34 cellular contexts compared by ENCODE assay signal in genomic region chr22:20621162-20621561, GRCh38.
"Had no signal": no experiment of that assay in that cellular context is flagged by ENCODE, and none has a peak within 500 bp of the region (broad histone marks: within the 10 kb centered on the region; RNA-seq: fewer than 3 reads in every experiment).

No MANE protein-coding gene starts in this region.

- ATAC-seq: activated naive CD4-positive, alpha-beta T cell treated with anti-CD3 and anti-CD28 coated beads, Interleukin-2, amount 50 U/mL, for 72 hours; activated naive CD8-positive, alpha-beta T cell treated with anti-CD3 and anti-CD28 coated beads, Interleukin-2, amount 50 U/mL, for 24 hours; activated T-cell treated with anti-CD3 and anti-CD28 coated beads, Interleukin-2, amount 50 U/mL, for 4 hours; activated T-cell treated with anti-CD3 and anti-CD28 coated beads, Interleukin-2, amount 50 U/mL, for 72 hours; activated T-helper 17 cell treated with anti-CD3 and anti-CD28 coated beads, Interleukin-2, amount 50 U/mL, for 72 hours; body of pancreas had no signal

- FAIRE-seq: astrocyte, bronchial epithelial cell had no signal

- H3K9me3 ChIP-seq: adrenal gland, ascending aorta, body of pancreas, breast epithelium had no signal

- H3K36me3 ChIP-seq: adrenal gland, ascending aorta, brain microvascular endothelial cell, breast epithelium, cardiac muscle cell had no signal

- H3K4me3 ChIP-seq: adrenal gland, ascending aorta, body of pancreas, breast epithelium, cardiac muscle cell had no signal

- H3K4me1 ChIP-seq: adrenal gland, ascending aorta, body of pancreas, breast epithelium had no signal

- H3K27ac ChIP-seq: adrenal gland, ascending aorta, body of pancreas, brain microvascular endothelial cell, breast epithelium, cardiac muscle cell had no signal

- DNase-seq: activated effector memory CD4-positive, alpha-beta T cell treated with anti-CD3 and anti-CD28 coated beads, Interleukin-2, amount 50 U/mL, for 16 hours; activated effector memory CD4-positive, alpha-beta T cell treated with Interleukin-2 at 50 U/mL for 16 hours; activated gamma-delta T cell; activated gamma-delta T cell treated with Interleukin-2 at 50 U/mL for 16 hours; activated naive CD4-positive, alpha-beta T cell; activated naive CD4-positive, alpha-beta T cell treated with anti-CD3 and anti-CD28 coated beads for 36 hours; activated naive CD4-positive, alpha-beta T cell treated with anti-CD3 and anti-CD28 coated beads, Interleukin-2, amount 10 ng/mL, durations not matched to agents 7 days and 5 days; activated naive CD4-positive, alpha-beta T cell treated with anti-CD3 and anti-CD28 coated beads, Interleukin-2, amount 50 U/mL, for 16 hours; activated naive CD4-positive, alpha-beta T cell treated with Interleukin-2 at 50 U/mL for 16 hours; activated naive CD8-positive, alpha-beta T cell treated with anti-CD3 and anti-CD28 coated beads for 36 hours; activated naive CD8-positive, alpha-beta T cell treated with anti-CD3 and anti-CD28 coated beads, Interleukin-2, amount 10 ng/mL, durations not matched to agents 7 days and 5 days; activated naive CD8-positive, alpha-beta T cell treated with anti-CD3 and anti-CD28 coated beads, Interleukin-2, amount 50 U/mL, for 24 hours; activated T-cell treated with anti-CD3 and anti-CD28 coated beads, Interleukin-2, amount 50 U/mL, for 1 hour; activated T-cell treated with anti-CD3 and anti-CD28 coated beads, Interleukin-2, amount 50 U/mL, for 24 hours; activated T-cell treated with anti-CD3 and anti-CD28 coated beads, Interleukin-2, amount 50 U/mL, for 4 hours; activated T-cell treated with anti-CD3 and anti-CD28 coated beads, Interleukin-2, amount 50 U/mL, for 48 hours; activated T-cell treated with anti-CD3 and anti-CD28 coated beads, Interleukin-2, amount 50 U/mL, for 72 hours; adrenal gland; amniotic stem cell; amygdala; anterior cingulate cortex; aorta; body of pancreas; brain microvascular endothelial cell; caudate nucleus; central memory CD4-positive, alpha-beta T cell; cerebellar nuclear complex had no signal

- H3K27me3 ChIP-seq: adrenal gland, ascending aorta, body of pancreas, breast epithelium, cardiac muscle cell had no signal
